ENCODE assay signal across 9 cellular contexts in the genomic region with DNA sequence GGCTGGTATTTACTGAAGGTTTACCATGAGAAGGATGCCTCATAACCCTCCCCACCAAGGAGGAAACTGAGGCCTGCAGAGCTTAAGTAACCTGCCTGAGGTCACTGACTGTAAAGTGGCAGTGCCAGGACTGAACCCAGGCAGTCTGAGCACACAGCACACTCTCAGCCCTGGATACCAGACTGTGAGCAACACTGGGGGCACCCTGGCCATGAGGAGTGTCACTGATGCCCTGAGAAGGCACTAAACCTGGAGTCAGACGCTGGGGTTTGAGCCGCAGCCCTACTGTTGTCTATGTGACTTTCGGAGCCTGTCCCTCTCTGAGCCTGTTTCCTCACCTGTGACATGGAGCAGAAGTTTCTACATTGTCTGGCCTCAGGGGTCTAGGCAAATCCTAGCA. TPM values are rescaled to one million over a fixed set of nuclear protein-coding genes. Genes with fewer than 3 reads are reported as not detected.
A peak's percentile ranks its signal among the peaks of the same experiment; 100 is the strongest.
DNase-seq lines count a peak whose midpoint lies in the region; ATAC-seq, FAIRE-seq and TF ChIP-seq lines count a peak whose summit lies in the region.
"Had no signal": no experiment of that assay in that cellular context is flagged by ENCODE, and none has a peak within 500 bp of the region (broad histone marks: within the 10 kb centered on the region; RNA-seq: fewer than 3 reads in every experiment).

No MANE protein-coding gene starts in this region.

- no peak overlapping the region for H3K4me3 ChIP-seq in breast epithelium
- no peak overlapping the region for H3K4me3 ChIP-seq in upper lobe of left lung
- no peak overlapping the region for H3K4me3 ChIP-seq in kidney (ENCODE audit: low read length in 2 of 2)

- H3K36me3 ChIP-seq in breast epithelium, result no peaks in the 10 kb centered on the region
- peaks cover 3 to 90% (median 47%) of the 10 kb centered on the region in 4 donors for H3K36me3 ChIP-seq in upper lobe of left lung
- peaks cover 31 to 40% of the 10 kb centered on the region in 2 donors for H3K36me3 ChIP-seq in kidney (ENCODE audit: control insufficient read depth in 1 of 2, insufficient read depth in 2 of 2, low read length in 2 of 2)

- no peaks in the 10 kb centered on the region for H3K4me1 ChIP-seq in breast epithelium
- peaks cover 46 to 58% (median 52%) of the 10 kb centered on the region in 4 donors for H3K4me1 ChIP-seq in upper lobe of left lung
- H3K4me1 ChIP-seq in kidney (ENCODE audit: control insufficient read depth in 1 of 2, insufficient read depth in 1 of 2, low read depth in 1 of 2, low read length in 2 of 2), result peaks cover 55 to 68% of the 10 kb centered on the region in 2 donors

- H3K9me3 ChIP-seq in breast epithelium, result no peaks in the 10 kb centered on the region
- H3K9me3 ChIP-seq in upper lobe of left lung, result no peaks in the 10 kb centered on the region
- H3K9me3 ChIP-seq in kidney (ENCODE audit: control insufficient read depth in 1 of 2, low read length in 2 of 2), result no peaks in the 10 kb centered on the region

- no peak for TF ChIP-seq EP300 in upper lobe of left lung (IDR thresholded peaks at IDR 0.05)

- intact Hi-C loops in MCF 10A (cut with micrococcal nuclease), result no loop called here
- intact Hi-C loops in breast epithelium (cut with DNase I; ENCODE audit: low total_unique reads), result no loop called here
- intact Hi-C loops in kidney (cut with DNase I), result no loop called here

- peaks cover 100% of the 10 kb centered on the region for H3K36me3 Mint-ChIP-seq in MCF 10A (ENCODE audit: insufficient read depth, unreplicated experiment)
- peaks cover 92% of the 10 kb centered on the region for H3K36me3 Mint-ChIP-seq in activated T-helper 17 cell treated with anti-CD3 and anti-CD28 coated beads, Interleukin-2, amount 50 U/mL, for 72 hours (ENCODE audit: low read depth)
- peaks cover 28% of the 10 kb centered on the region for H3K36me3 Mint-ChIP-seq in mesothelial cell of epicardium

- peaks cover 61% of the 10 kb centered on the region for H3K4me1 Mint-ChIP-seq in MCF 10A (ENCODE audit: insufficient read depth, unreplicated experiment)
- H3K4me1 Mint-ChIP-seq in activated T-helper 17 cell treated with anti-CD3 and anti-CD28 coated beads, Interleukin-2, amount 50 U/mL, for 72 hours, result peaks cover 41% of the 10 kb centered on the region
- H3K4me1 Mint-ChIP-seq in mesothelial cell of epicardium, result peaks cover 19% of the 10 kb centered on the region

- H3K27ac ChIP-seq in breast epithelium (peak overlapping the region in 1 of 2 donors; percentile 33), upper lobe of left lung (peak overlapping the region; percentile 51 to 70 (median 64)), kidney (ENCODE audit: low read depth in 2 of 2, low read length in 2 of 2) (peak overlapping the region in 1 of 2 donors; percentile 63)

- no peak for TF ChIP-seq POLR2A in breast epithelium (IDR thresholded peaks at IDR 0.05)
- TF ChIP-seq POLR2A in upper lobe of left lung (IDR thresholded peaks at IDR 0.05), result no peak

- POLR2A ChIA-PET in MCF 10A (lab: Yijun Ruan, JAX), result interaction anchor here (0.5 to 14.7 kb wide), 8 partner anchors 8 to 108 kb away, joined by 3 to 242 read pairs (median 3); a partner anchor contains a TSS

- 65 to 94% methylated on average over 2 to 3 of the region's 3 CpGs for WGBS in upper lobe of left lung, 2 donors

- peak; percentile 56 for ATAC-seq in activated T-helper 17 cell treated with anti-CD3 and anti-CD28 coated beads, Interleukin-2, amount 50 U/mL, for 72 hours (replicated peaks)
- ATAC-seq in upper lobe of left lung (ENCODE audit: low FRiP score in 2 of 2), result no peak

- H3K9me3 Mint-ChIP-seq in MCF 10A (ENCODE audit: unreplicated experiment), result no peaks in the 10 kb centered on the region
- no peaks in the 10 kb centered on the region for H3K9me3 Mint-ChIP-seq in activated T-helper 17 cell treated with anti-CD3 and anti-CD28 coated beads, Interleukin-2, amount 50 U/mL, for 72 hours
- H3K9me3 Mint-ChIP-seq in mesothelial cell of epicardium, result no peaks in the 10 kb centered on the region

- H3K27me3 ChIP-seq in breast epithelium, result no peaks in the 10 kb centered on the region
- H3K27me3 ChIP-seq in upper lobe of left lung, result no peaks in the 10 kb centered on the region

- peak overlapping the region; percentile 96 for H3K27ac Mint-ChIP-seq in MCF 10A (ENCODE audit: low read depth, unreplicated experiment)
- peak overlapping the region; percentile 98 for H3K27ac Mint-ChIP-seq in activated T-helper 17 cell treated with anti-CD3 and anti-CD28 coated beads, Interleukin-2, amount 50 U/mL, for 72 hours
- H3K27ac Mint-ChIP-seq in mesothelial cell of epicardium, result peak overlapping the region; percentile 24

- no peak for TF ChIP-seq CTCF in MCF 10A (IDR thresholded peaks at IDR 0.05; ENCODE audit: unreplicated experiment)
- no peak for TF ChIP-seq CTCF in breast epithelium (IDR thresholded peaks at IDR 0.05)
- no peak for TF ChIP-seq CTCF in mesothelial cell of epicardium (IDR thresholded peaks at IDR 0.05; ENCODE audit: unreplicated experiment)
- no peak for TF ChIP-seq CTCF in upper lobe of left lung (IDR thresholded peaks at IDR 0.05)
- no peak for TF ChIP-seq CTCF in kidney (IDR thresholded peaks at IDR 0.05; ENCODE audit: borderline replicate concordance, extremely low read depth, insufficient read depth)

- peak overlapping the region in 1 of 2 donors; percentile 43 for H3K9ac ChIP-seq in kidney (ENCODE audit: low read length in 2 of 2)

- no TSS peak for BruUV-seq in MCF 10A (replicated peaks; lab: Mats Ljungman, UMichigan)

- DNase-seq in MCF 10A (ENCODE audit: unreplicated experiment) (no peak), breast epithelium (ENCODE audit: low spot score in 2 of 2) (no peak), mesothelial cell of epicardium (ENCODE audit: low spot score in 2 of 2, unreplicated experiment in 2 of 2) (no peak), upper lobe of left lung (peak in 1 of 2 donors; percentile 19), urothelium cell line (ENCODE audit: low spot score) (no peak), kidney (no peak)
- no peak for DNase-seq in stimulated activated CD4-positive, alpha-beta T cell treated with anti-CD3 and anti-CD28 coated beads, Interleukin-1b, Interleukin-23, amount 100 ng/mL, for 48 hours
- DNase-seq: NCI-H526 had no signal

- H3K27me3 Mint-ChIP-seq in MCF 10A (ENCODE audit: insufficient read depth, unreplicated experiment) (no peaks in the 10 kb centered on the region), mesothelial cell of epicardium (ENCODE audit: low read depth) (no peaks in the 10 kb centered on the region)
- no peaks in the 10 kb centered on the region for H3K27me3 Mint-ChIP-seq in activated T-helper 17 cell treated with anti-CD3 and anti-CD28 coated beads, Interleukin-2, amount 50 U/mL, for 72 hours

- no peak for FAIRE-seq in urothelium cell line (lab: Jason Lieb, UNC)
- no peak for FAIRE-seq in kidney (lab: Jason Lieb, UNC)

- CTCF ChIA-PET in MCF 10A (lab: Yijun Ruan, JAX), result interaction anchor here (1.0 to 1.6 kb wide), 3 partner anchors 30 to 98 kb away, joined by 3 to 4 read pairs (median 3); no protein-coding TSS in a partner anchor

- no peak overlapping the region for H3K4me3 Mint-ChIP-seq in MCF 10A (ENCODE audit: unreplicated experiment)
- H3K4me3 Mint-ChIP-seq in activated T-helper 17 cell treated with anti-CD3 and anti-CD28 coated beads, Interleukin-2, amount 50 U/mL, for 72 hours, result peak overlapping the region; percentile 81
- no peak overlapping the region for H3K4me3 Mint-ChIP-seq in mesothelial cell of epicardium

RNA-seq across cellular contexts. Expression of a gene that starts 36.2 kb away (rescaled TPM):
- 155 and 184 TPM in 2 replicates for total RNA-seq in MCF 10A (2022)
- total RNA-seq in breast epithelium, result 10 to 100 TPM; 60.8 to 81.8 (median 66.2) TPM
- 10 to 100 TPM; 45.4 to 57.9 TPM for total RNA-seq in activated T-helper 17 cell treated with anti-CD3 and anti-CD28 coated beads, Interleukin-2, amount 50 U/mL, for 72 hours
- 78.3 to 81.4 TPM (median 78.9 TPM) in 3 replicates for total RNA-seq in mesothelial cell of epicardium
- 10 to 100 TPM; 26.2 to 83.3 (median 70.8) TPM for total RNA-seq in upper lobe of left lung
- total RNA-seq in kidney, result 163 TPM
- 33.0 TPM for polyA plus RNA-seq in kidney (ENCODE audit: insufficient read depth, low read depth, low replicate concordance)

RNA-seq across cellular contexts. Expression of a gene that starts 54.5 kb away (rescaled TPM):
- total RNA-seq in MCF 10A (2022), result 17.2 and 19.3 TPM in 2 replicates
- 10 to 100 TPM; 19.8 to 22.1 (median 21.0) TPM for total RNA-seq in breast epithelium
- total RNA-seq in activated T-helper 17 cell treated with anti-CD3 and anti-CD28 coated beads, Interleukin-2, amount 50 U/mL, for 72 hours, result 10 to 100 TPM; 24.2 to 30.9 TPM
- total RNA-seq in mesothelial cell of epicardium, result 24.3 to 24.5 TPM (median 24.4 TPM) in 3 replicates
- 10 to 100 TPM in 4 of 6 donors, 1 to 10 TPM in 2; 7.9 to 19.8 (median 17.2) TPM for total RNA-seq in upper lobe of left lung
- 22.0 TPM for total RNA-seq in kidney
- 12.8 TPM for polyA plus RNA-seq in kidney (ENCODE audit: insufficient read depth, low read depth, low replicate concordance)

Comparison
In these comparisons a context has a peak if more than half of its experiments do, and no peak if none do; other contexts are left out.
1. H3K27ac Mint-ChIP-seq: peak in every context shown above with its lines; median percentile 98 in activated T-helper 17 cell treated with anti-CD3 and anti-CD28 coated beads, Interleukin-2, amount 50 U/mL, for 72 hours; 96 in MCF 10A; 24 in mesothelial cell of epicardium.